ENCODE assay signal across 28 cellular contexts in the genomic region with DNA sequence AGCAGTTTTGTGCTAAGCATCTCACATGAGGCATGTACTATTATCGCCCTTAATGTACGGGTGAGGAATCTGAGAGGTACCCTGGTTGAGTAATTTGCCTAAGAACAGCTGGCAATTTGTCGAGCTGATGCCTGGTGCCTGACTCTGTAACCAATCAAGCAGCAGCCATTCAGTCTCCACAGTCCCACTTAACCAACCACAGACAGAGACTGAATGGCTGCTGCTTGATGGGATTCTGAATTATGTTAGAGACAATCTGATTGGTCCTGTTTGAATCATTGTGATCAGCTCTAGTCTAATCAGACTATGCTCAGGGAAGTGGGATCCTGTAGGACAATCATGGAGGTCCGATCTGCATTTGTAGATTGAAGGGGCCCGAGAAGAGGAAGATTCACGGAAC.
DNase-seq lines count a peak whose midpoint lies in the region; ATAC-seq, FAIRE-seq and TF ChIP-seq lines count a peak whose summit lies in the region.
"Had no signal": no experiment of that assay in that cellular context is flagged by ENCODE, and none has a peak within 500 bp of the region (broad histone marks: within the 10 kb centered on the region; RNA-seq: fewer than 3 reads in every experiment).

No MANE protein-coding gene starts in this region.

- TF ChIP-seq CTCF in bronchial epithelial cell (IDR thresholded peaks at IDR 0.05; ENCODE audit: insufficient read depth, low read length, severe bottlenecking) (no peak), testis (IDR thresholded peaks at IDR 0.05) (no peak), GM13976 (IDR thresholded peaks at IDR 0.05; ENCODE audit: borderline replicate concordance, control extremely low read depth, extremely low read depth, insufficient read depth, missing control alignments) (no peak)

- H3K4me3 ChIP-seq in bronchial epithelial cell (ENCODE audit: low read depth, low read length), result no peak overlapping the region
- H3K4me3 ChIP-seq in testis, result no peak overlapping the region
- H3K4me3 ChIP-seq: SJSA1 had no signal

- no peaks in the 10 kb centered on the region for H3K9me3 Mint-ChIP-seq in stimulated activated naive B cell treated with anti-CD40 and anti-IgM and Interleukin-4, amounts not matched to agents 10 μg/mL and 1 μg/mL and 100 μg/mL, for 72 hours

- intact Hi-C loops in testis (cut with DNase I; ENCODE audit: low total_unique reads), result no loop called here

- H3K36me3 Mint-ChIP-seq in stimulated activated naive B cell treated with anti-CD40 and anti-IgM and Interleukin-4, amounts not matched to agents 10 μg/mL and 1 μg/mL and 100 μg/mL, for 72 hours, result no peaks in the 10 kb centered on the region
- H3K36me3 Mint-ChIP-seq: T-cell had no signal

- no peaks in the 10 kb centered on the region for H3K4me1 Mint-ChIP-seq in stimulated activated naive B cell treated with anti-CD40 and anti-IgM and Interleukin-4, amounts not matched to agents 10 μg/mL and 1 μg/mL and 100 μg/mL, for 72 hours
- H3K4me1 Mint-ChIP-seq: T-cell had no signal

- no peak for TF ChIP-seq POLR2A in testis (IDR thresholded peaks at IDR 0.05)

- in situ Hi-C loops in GM13976 (cut with MboI; ENCODE audit: low sequenced_read_pairs, unreplicated experiment), result no loop called here

- peaks cover 0 to 5% of the 10 kb centered on the region in 2 donors for H3K27me3 Mint-ChIP-seq in stimulated activated naive B cell treated with anti-CD40 and anti-IgM and Interleukin-4, amounts not matched to agents 10 μg/mL and 1 μg/mL and 100 μg/mL, for 72 hours

- H3K9me3 ChIP-seq in testis, result no peaks in the 10 kb centered on the region
- H3K9me3 ChIP-seq: SJSA1 had no signal

- DNase-seq in NCI-H2171 treated with DMSO at 0.1 percent for 48 hours (lab: John Stamatoyannopoulos, UW), result peak; percentile 30
- no peak for DNase-seq in NCI-H2171 (lab: John Stamatoyannopoulos, UW)
- peak; percentile 11 for DNase-seq in NCI-H524 treated with DMSO at 0.1 percent for 48 hours (lab: John Stamatoyannopoulos, UW)
- no peak for DNase-seq in bronchial epithelial cell (ENCODE audit: low read depth)
- peak; percentile 55 for DNase-seq in testis
- no peak for DNase-seq in stimulated activated naive B cell treated with anti-CD40 and anti-IgM and Interleukin-4, amounts not matched to agents 10 μg/mL and 1 μg/mL and 100 μg/mL, for 72 hours
- DNase-seq in GM13976 (ENCODE audit: low spot score), result no peak
- no peak for DNase-seq in NCI-H146 treated with DMSO at 0.1 percent for 48 hours (lab: John Stamatoyannopoulos, UW; ENCODE audit: unreplicated experiment)
- DNase-seq: 8988T; Calu3; DMS79 treated with DMSO at 0.1 percent for 48 hours; GF-D8; Karpas-422; NCI-H1105; NCI-H1436 treated with DMSO at 0.1 percent for 48 hours; NCI-H1930; NCI-H2107; NCI-H226; NCI-H510A; NCI-H748 treated with DMSO at 0.1 percent for 48 hours; NK-92 treated with Interleukin-12 subunit alpha and Interleukin-12 subunit beta, amount 100 ng/mL, for 24 hours; PC-3; T-cell had no signal

- no peaks in the 10 kb centered on the region for H3K27me3 ChIP-seq in bronchial epithelial cell (ENCODE audit: control insufficient read depth, insufficient read depth, low read length)
- no peaks in the 10 kb centered on the region for H3K27me3 ChIP-seq in testis
- H3K27me3 ChIP-seq: SJSA1 had no signal

- FAIRE-seq in bronchial epithelial cell (lab: Jason Lieb, UNC), result peak; percentile 77
- FAIRE-seq: GM12891, GM18507 had no signal

- no peaks in the 10 kb centered on the region for H3K4me1 ChIP-seq in testis
- H3K4me1 ChIP-seq: SJSA1 had no signal

- no peak for ATAC-seq in stimulated activated naive B cell treated with anti-CD40 and anti-IgM and Interleukin-4, amounts not matched to agents 10 μg/mL and 1 μg/mL and 100 μg/mL, for 72 hours (replicated peaks)
- ATAC-seq: PC-3, Right ventricle myocardium inferior, T-cell had no signal

- no peak overlapping the region for H3K4me3 Mint-ChIP-seq in stimulated activated naive B cell treated with anti-CD40 and anti-IgM and Interleukin-4, amounts not matched to agents 10 μg/mL and 1 μg/mL and 100 μg/mL, for 72 hours
- H3K4me3 Mint-ChIP-seq: T-cell had no signal

- no peaks in the 10 kb centered on the region for H3K36me3 ChIP-seq in bronchial epithelial cell (ENCODE audit: control insufficient read depth, insufficient read depth, low read length)
- no peaks in the 10 kb centered on the region for H3K36me3 ChIP-seq in testis (ENCODE audit: low read depth, missing control alignments)
- H3K36me3 ChIP-seq: SJSA1 had no signal

- no peak overlapping the region for H3K27ac Mint-ChIP-seq in stimulated activated naive B cell treated with anti-CD40 and anti-IgM and Interleukin-4, amounts not matched to agents 10 μg/mL and 1 μg/mL and 100 μg/mL, for 72 hours
- H3K27ac Mint-ChIP-seq: T-cell had no signal

- 56 to 68% methylated on average over 6 of the region's 6 CpGs for WGBS in testis, 2 donors

- no peak overlapping the region for H3K27ac ChIP-seq in testis
- H3K27ac ChIP-seq: HL-60, SJSA1 had no signal

Comparison
In these comparisons a context has a peak if more than half of its experiments do, and no peak if none do; other contexts are left out.
1. DNase-seq: peak in NCI-H2171 treated with DMSO at 0.1 percent for 48 hours (single experiment), NCI-H524 treated with DMSO at 0.1 percent for 48 hours (single experiment) and testis (single experiment); none in NCI-H2171 (single experiment), bronchial epithelial cell (single experiment), stimulated activated naive B cell treated with anti-CD40 and anti-IgM and Interleukin-4, amounts not matched to agents 10 μg/mL and 1 μg/mL and 100 μg/mL, for 72 hours (single experiment), GM13976 (single experiment) and NCI-H146 treated with DMSO at 0.1 percent for 48 hours (single experiment).